Comparison of ENCODE assay signal across 32 cellular contexts in genomic region chr16:79466111-79466510, GRCh38.
"Had no signal": no experiment of that assay in that cellular context is flagged by ENCODE, and none has a peak within 500 bp of the region (broad histone marks: within the 10 kb centered on the region; RNA-seq: fewer than 3 reads in every experiment).

No MANE protein-coding gene starts in this region.

- FAIRE-seq: astrocyte, endothelial cell of umbilical vein, kidney, pancreas had no signal

- H3K36me3 Mint-ChIP-seq: activated CD4-positive, alpha-beta memory T cell treated with anti-CD3 and anti-CD28 coated beads for 36 hours; mesothelial cell of epicardium; naive B cell; stimulated activated memory B cell treated with anti-CD40 and anti-IgM and Interleukin-4, amounts not matched to agents 10 μg/mL and 1 μg/mL and 100 μg/mL, for 72 hours had no signal

- H3K9me3 Mint-ChIP-seq: activated CD4-positive, alpha-beta memory T cell treated with anti-CD3 and anti-CD28 coated beads for 36 hours; activated T-cell treated with anti-CD3 and anti-CD28 coated beads, Interleukin-2, amount 50 U/mL, for 24 hours; activated T-helper 17 cell treated with anti-CD3 and anti-CD28 coated beads, Interleukin-2, amount 50 U/mL, for 72 hours; mesothelial cell of epicardium; naive B cell; stimulated activated memory B cell treated with anti-CD40 and anti-IgM and Interleukin-4, amounts not matched to agents 10 μg/mL and 1 μg/mL and 100 μg/mL, for 72 hours; stimulated activated naive CD8-positive, alpha-beta T cell treated with anti-CD3 and anti-CD28 coated beads, Interleukin-15, amount 100 ng/mL, for 72 hours had no signal

- H3K27ac Mint-ChIP-seq: activated CD4-positive, alpha-beta memory T cell treated with anti-CD3 and anti-CD28 coated beads for 36 hours; activated CD4-positive, alpha-beta T cell treated with anti-CD3 and anti-CD28 coated beads, Interleukin-2, amount 10 ng/mL, durations not matched to agents 24 days and 14 days; activated T-cell treated with anti-CD3 and anti-CD28 coated beads, Interleukin-2, amount 50 U/mL, for 24 hours; activated T-helper 17 cell treated with anti-CD3 and anti-CD28 coated beads, Interleukin-2, amount 50 U/mL, for 72 hours; mesothelial cell of epicardium; naive B cell; stimulated activated memory B cell treated with anti-CD40 and anti-IgM and Interleukin-4, amounts not matched to agents 10 μg/mL and 1 μg/mL and 100 μg/mL, for 72 hours; stimulated activated naive CD8-positive, alpha-beta T cell treated with anti-CD3 and anti-CD28 coated beads, Interleukin-15, amount 100 ng/mL, for 72 hours; T-helper 1 cell treated with Interleukin-12 subunit alpha and Interleukin-12 subunit beta and Interleukin-4 antibody, amounts not matched to agents 30 μg/mL and 1 μg/mL, for 36 hours had no signal

- DNase-seq: activated CD4-positive, alpha-beta memory T cell treated with anti-CD3 and anti-CD28 coated beads for 36 hours; activated CD4-positive, alpha-beta T cell treated with anti-CD3 and anti-CD28 coated beads, Interleukin-2, amount 10 ng/mL, durations not matched to agents 24 days and 14 days; activated CD4-positive, CD25-positive, alpha-beta regulatory T cell treated with anti-CD3 and anti-CD28 coated beads, Interleukin-2, amount 50 U/mL, for 72 hours; activated CD8-positive, alpha-beta memory T cell treated with anti-CD3 and anti-CD28 coated beads, Interleukin-2, amount 50 U/mL, for 48 hours; activated gamma-delta T cell treated with Interleukin-2 at 50 U/mL for 16 hours; activated naive CD4-positive, alpha-beta T cell treated with anti-CD3 and anti-CD28 coated beads, Interleukin-2, amount 50 U/mL, for 16 hours; activated T-cell treated with anti-CD3 and anti-CD28 coated beads, Interleukin-2, amount 50 U/mL, for 24 hours; amniotic stem cell; brain microvascular endothelial cell; caudate nucleus; hippocampal formation; kidney; left colon; naive B cell; pancreas; stimulated activated CD4-positive, alpha-beta T cell treated with anti-CD3 and anti-CD28 coated beads, Interleukin-1b, Interleukin-23, amount 100 ng/mL, for 48 hours; stimulated activated CD4-positive, alpha-beta T cell treated with anti-CD3 and anti-CD28 coated beads, Interleukin-4, amount 100 ng/mL, for 4 hours; stimulated activated CD8-positive, alpha-beta memory T cell treated with anti-CD3 and anti-CD28 coated beads, Interleukin-4, amount 100 ng/mL, for 48 hours; stimulated activated naive CD8-positive, alpha-beta T cell treated with anti-CD3 and anti-CD28 coated beads, Interleukin-15, amount 100 ng/mL, for 72 hours; substantia nigra; T1000; upper lobe of left lung had no signal

- H3K36me3 ChIP-seq: brain microvascular endothelial cell, gastroesophageal sphincter, pancreas, right atrium auricular region, upper lobe of left lung, vagina had no signal

- H3K4me3 ChIP-seq: gastroesophageal sphincter, pancreas, right atrium auricular region, smooth muscle cell, upper lobe of left lung, vagina had no signal

- H3K27me3 Mint-ChIP-seq: activated T-helper 17 cell treated with anti-CD3 and anti-CD28 coated beads, Interleukin-2, amount 50 U/mL, for 72 hours; stimulated activated memory B cell treated with anti-CD40 and anti-IgM and Interleukin-4, amounts not matched to agents 10 μg/mL and 1 μg/mL and 100 μg/mL, for 72 hours; stimulated activated naive CD8-positive, alpha-beta T cell treated with anti-CD3 and anti-CD28 coated beads, Interleukin-15, amount 100 ng/mL, for 72 hours had no signal

- H3K4me3 Mint-ChIP-seq: activated CD4-positive, alpha-beta memory T cell treated with anti-CD3 and anti-CD28 coated beads for 36 hours; activated CD4-positive, alpha-beta T cell treated with anti-CD3 and anti-CD28 coated beads, Interleukin-2, amount 10 ng/mL, durations not matched to agents 24 days and 14 days; activated T-cell treated with anti-CD3 and anti-CD28 coated beads, Interleukin-2, amount 50 U/mL, for 24 hours; activated T-helper 17 cell treated with anti-CD3 and anti-CD28 coated beads, Interleukin-2, amount 50 U/mL, for 72 hours; mesothelial cell of epicardium; naive B cell; stimulated activated memory B cell treated with anti-CD40 and anti-IgM and Interleukin-4, amounts not matched to agents 10 μg/mL and 1 μg/mL and 100 μg/mL, for 72 hours; stimulated activated naive CD8-positive, alpha-beta T cell treated with anti-CD3 and anti-CD28 coated beads, Interleukin-15, amount 100 ng/mL, for 72 hours; T-helper 1 cell treated with Interleukin-12 subunit alpha and Interleukin-12 subunit beta and Interleukin-4 antibody, amounts not matched to agents 30 μg/mL and 1 μg/mL, for 36 hours had no signal

- H3K4me1 ChIP-seq: gastroesophageal sphincter, pancreas, right atrium auricular region had no signal

- ATAC-seq: activated T-helper 17 cell treated with anti-CD3 and anti-CD28 coated beads, Interleukin-2, amount 50 U/mL, for 72 hours; gastroesophageal sphincter; left colon; pancreas; stimulated activated memory B cell treated with anti-CD40 and anti-IgM and Interleukin-4, amounts not matched to agents 10 μg/mL and 1 μg/mL and 100 μg/mL, for 72 hours; stimulated activated naive CD8-positive, alpha-beta T cell treated with anti-CD3 and anti-CD28 coated beads, Interleukin-15, amount 100 ng/mL, for 72 hours had no signal

- H3K9me3 ChIP-seq: gastroesophageal sphincter, pancreas, right atrium auricular region, upper lobe of left lung, vagina had no signal

- H3K27ac ChIP-seq: brain microvascular endothelial cell, gastroesophageal sphincter, pancreas, right atrium auricular region, upper lobe of left lung, vagina had no signal

- H3K4me2 ChIP-seq: smooth muscle cell had no signal

- H3K4me1 Mint-ChIP-seq: activated CD4-positive, alpha-beta T cell treated with anti-CD3 and anti-CD28 coated beads, Interleukin-2, amount 10 ng/mL, durations not matched to agents 24 days and 14 days; activated T-helper 17 cell treated with anti-CD3 and anti-CD28 coated beads, Interleukin-2, amount 50 U/mL, for 72 hours; naive B cell; stimulated activated memory B cell treated with anti-CD40 and anti-IgM and Interleukin-4, amounts not matched to agents 10 μg/mL and 1 μg/mL and 100 μg/mL, for 72 hours; stimulated activated naive CD8-positive, alpha-beta T cell treated with anti-CD3 and anti-CD28 coated beads, Interleukin-15, amount 100 ng/mL, for 72 hours had no signal

- H3K27me3 ChIP-seq: brain microvascular endothelial cell, gastroesophageal sphincter, pancreas, right atrium auricular region, upper lobe of left lung, vagina had no signal
